22 cellular contexts compared by ENCODE assay signal in genomic region chr22:30285176-30285845, GRCh38. TPM values are rescaled to one million over a fixed set of nuclear protein-coding genes. Genes with fewer than 3 reads are reported as not detected.
"Had no signal": no experiment of that assay in that cellular context is flagged by ENCODE, and none has a peak within 500 bp of the region (broad histone marks: within the 10 kb centered on the region; RNA-seq: fewer than 3 reads in every experiment).

No MANE protein-coding gene starts in this region.

- H3K9me3 Mint-ChIP-seq: activated naive CD8-positive, alpha-beta T cell treated with anti-CD3 and anti-CD28 coated beads for 36 hours; effector memory CD8-positive, alpha-beta T cell; naive thymus-derived CD8-positive, alpha-beta T cell had no signal

- H3K27me3 ChIP-seq: body of pancreas, hepatocyte, neutrophil, right lobe of liver, upper lobe of left lung had no signal

- H3K27ac Mint-ChIP-seq: activated naive CD8-positive, alpha-beta T cell treated with anti-CD3 and anti-CD28 coated beads for 36 hours had no signal

- H3K9me3 ChIP-seq: body of pancreas, neutrophil, right lobe of liver, thoracic aorta, upper lobe of left lung had no signal

- H3K4me2 ChIP-seq: hepatocyte had no signal

- H3K9ac ChIP-seq: parathyroid adenoma had no signal

- DNase-seq: activated CD4-positive, CD25-positive, alpha-beta regulatory T cell treated with anti-CD3 and anti-CD28 coated beads, Interleukin-2, amount 50 U/mL, for 72 hours; activated CD8-positive, alpha-beta memory T cell treated with anti-CD3 and anti-CD28 coated beads, Interleukin-2, amount 50 U/mL, for 4 hours; activated naive CD8-positive, alpha-beta T cell treated with anti-CD3 and anti-CD28 coated beads for 36 hours; activated T-cell treated with anti-CD3 and anti-CD28 coated beads, Interleukin-2, amount 50 U/mL, for 48 hours; body of pancreas; effector memory CD8-positive, alpha-beta T cell; foreskin fibroblast; left cardiac atrium; naive thymus-derived CD8-positive, alpha-beta T cell; right lobe of liver; small intestine; stimulated activated CD4-positive, alpha-beta T cell treated with anti-CD3 and anti-CD28 coated beads, Interleukin-15, amount 100 ng/mL, for 24 hours; stimulated activated CD4-positive, alpha-beta T cell treated with anti-CD3 and anti-CD28 coated beads, Interleukin-2, amount 100 ng/mL, for 48 hours; upper lobe of left lung had no signal

- H3K36me3 Mint-ChIP-seq: activated naive CD8-positive, alpha-beta T cell treated with anti-CD3 and anti-CD28 coated beads for 36 hours had no signal

- H3K79me2 ChIP-seq: hepatocyte, parathyroid adenoma had no signal

- H3K4me3 Mint-ChIP-seq: activated naive CD8-positive, alpha-beta T cell treated with anti-CD3 and anti-CD28 coated beads for 36 hours; effector memory CD8-positive, alpha-beta T cell; naive thymus-derived CD8-positive, alpha-beta T cell had no signal

- H3K4me3 ChIP-seq: body of pancreas, hepatocyte, right lobe of liver, SK-N-MC, thoracic aorta, upper lobe of left lung had no signal

- H3K27me3 Mint-ChIP-seq: activated naive CD8-positive, alpha-beta T cell treated with anti-CD3 and anti-CD28 coated beads for 36 hours; effector memory CD8-positive, alpha-beta T cell; naive thymus-derived CD8-positive, alpha-beta T cell had no signal

- H2AFZ ChIP-seq: hepatocyte, parathyroid adenoma had no signal

- H3K27ac ChIP-seq: body of pancreas, hepatocyte, parathyroid adenoma, right lobe of liver, SK-N-MC, thoracic aorta, upper lobe of left lung, VCaP had no signal

RNA-seq across cellular contexts. Expression of gene OSM, which starts 18.7 kb away (rescaled TPM):
- total RNA-seq: body of pancreas, dermis microvascular lymphatic vessel endothelial cell, glomerular endothelial cell had no signal

RNA-seq across cellular contexts. Expression of gene LIF, which starts 38.8 kb away (rescaled TPM):
- total RNA-seq: naive thymus-derived CD8-positive, alpha-beta T cell had no signal
